ENCODE assay signal across 8 cellular contexts in genomic region chr19:2236285-2237050, GRCh38. TPM values are rescaled to one million over a fixed set of nuclear protein-coding genes. Genes with fewer than 3 reads are reported as not detected.
A peak's percentile ranks its signal among the peaks of the same experiment; 100 is the strongest.
DNase-seq lines count a peak whose midpoint lies in the region; ATAC-seq, FAIRE-seq and TF ChIP-seq lines count a peak whose summit lies in the region.

Gene PLEKHJ1 (minus strand): TSS chr19:2236329. CDS start chr19:2236248, 81 bp downstream.
Gene SF3A2 (plus strand): TSS chr19:2236824. CDS start chr19:2243419, 6,595 bp downstream.

- TF ChIP-seq CTCF in BE2C (IDR thresholded peaks at IDR 0.05; ENCODE audit: low read depth, low read length) (peak; percentile 95), keratinocyte (optimal IDR thresholded peaks at IDR 0.05 in 1 of 3, IDR thresholded peaks at IDR 0.05 in 1 of 3, conservative IDR thresholded peaks at IDR 0.05 in 1 of 3; ENCODE audit: extremely low read depth in 1 of 3, insufficient read depth in 2 of 3, low read length in 3 of 3) (peak; percentile 96 to 99 (median 97))

- peaks cover 17% of the 10 kb centered on the region for H4K20me1 ChIP-seq in keratinocyte (ENCODE audit: control insufficient read depth, extremely low read depth, insufficient read depth, low read length)

- peaks cover 7% of the 10 kb centered on the region for H3K9me1 ChIP-seq in keratinocyte (ENCODE audit: control insufficient read depth, extremely low read depth, insufficient read depth, low read length)

- H3K27ac ChIP-seq in keratinocyte (ENCODE audit: control insufficient read depth, insufficient read depth, low read length), result peak within 1 kb of the TSS; percentile 94

- H2AFZ ChIP-seq in keratinocyte (ENCODE audit: control insufficient read depth, low read length), result peak within 1 kb of the TSS; percentile 94

- H3K4me2 ChIP-seq in keratinocyte (ENCODE audit: control insufficient read depth, extremely low read depth, insufficient read depth, low read depth, low read length), result peak within 1 kb of the TSS; percentile 97

- H3K9me3 ChIP-seq in BE2C (no peaks in the 10 kb centered on the region), keratinocyte (ENCODE audit: control insufficient read depth, low read depth, low read length) (no peaks in the 10 kb centered on the region)

- peak; percentile 73 for ATAC-seq in HG03432 (IDR thresholded peaks at IDR 0.05; ENCODE audit: unreplicated experiment)

- H3K4me1 ChIP-seq in BE2C (peaks cover 6% of the 10 kb centered on the region), keratinocyte (ENCODE audit: control insufficient read depth, extremely low read depth, insufficient read depth, low read length) (peaks cover 45% of the 10 kb centered on the region)

- FAIRE-seq in keratinocyte (lab: Jason Lieb, UNC), result peak; percentile 13

- dilution Hi-C loops in keratinocyte (cut with MboI; ENCODE audit: extremely low pct_ligation_motif_present, low sequenced_read_pairs), result no loop called here

- peaks cover 81% of the 10 kb centered on the region for H3K79me2 ChIP-seq in keratinocyte (ENCODE audit: control insufficient read depth, insufficient read depth, low read length)

- H3K4me3 ChIP-seq in BE2C (ENCODE audit: low read depth, low read length), result peak within 1 kb of the TSS; percentile 88
- H3K4me3 ChIP-seq in keratinocyte (ENCODE audit: control insufficient read depth in 2 of 3, extremely low read depth in 1 of 3, insufficient read depth in 2 of 3, low read depth in 1 of 3, low read length in 3 of 3), result peak within 1 kb of the TSS; percentile 70 to 91 (median 86)

- H3K27me3 ChIP-seq in BE2C (no peaks in the 10 kb centered on the region), keratinocyte (ENCODE audit: control insufficient read depth, extremely low read depth, insufficient read depth, low read length) (no peaks in the 10 kb centered on the region)

- DNase-seq in BE2C (peak; percentile 98), NCI-H510A (lab: John Stamatoyannopoulos, UW) (peak; percentile 84), cerebellum (ENCODE audit: low spot score) (peak; percentile 98), keratinocyte (ENCODE audit: low read depth, low spot score) (peak; percentile 75)
- DNase-seq in activated CD4-positive, alpha-beta T cell treated with anti-CD3 and anti-CD28 coated beads for 1 hour, result peak; percentile 99
- peak; percentile 97 to 98 for DNase-seq in stimulated activated CD4-positive, alpha-beta T cell treated with anti-CD3 and anti-CD28 coated beads, Interleukin-15, amount 100 ng/mL, for 1 hour (ENCODE audit: low read depth in 1 of 2, low spot score in 1 of 2)

- peak; percentile 82 for TF ChIP-seq POLR2A in GM19099 (IDR thresholded peaks at IDR 0.05; ENCODE audit: extremely low read depth, insufficient read length, low read depth)

- peaks cover 54% of the 10 kb centered on the region for H3K36me3 ChIP-seq in BE2C
- peaks cover 12 to 36% of the 10 kb centered on the region in 2 experiments for H3K36me3 ChIP-seq in keratinocyte (ENCODE audit: control insufficient read depth in 2 of 2, extremely low read depth in 1 of 2, insufficient read depth in 2 of 2, low read length in 2 of 2)

- H3K9ac ChIP-seq in keratinocyte (ENCODE audit: control insufficient read depth, extremely low read depth, insufficient read depth, low read length), result peak within 1 kb of the TSS; percentile 90

RNA-seq across cellular contexts. Expression of gene PLEKHJ1, which starts in this region (rescaled TPM):
- polyA plus RNA-seq in BE2C (2012; ENCODE audit: insufficient read depth, insufficient read length, low read depth), result 120 TPM
- total RNA-seq in cerebellum, result 28.1 TPM
- 36.8 to 53.1 TPM (median 46.8 TPM) in 3 replicates for polyA plus RNA-seq in keratinocyte
- polyA plus RNA-seq in keratinocyte (2011; ENCODE audit: low read depth), result 25.8 TPM
- 23.6 and 46.0 TPM in 2 replicates for polyA plus RNA-seq in keratinocyte (2011; cell fraction: cytosol; rRNA removed)
- polyA plus RNA-seq in keratinocyte (2011; cell fraction: nucleus; rRNA removed), result 64.9 and 73.8 TPM in 2 replicates
- 34.3 and 44.2 TPM in 2 replicates for polyA plus RNA-seq in keratinocyte (2012; ENCODE audit: low replicate concordance)
- 16.2 to 34.2 TPM (median 19.7 TPM) in 3 replicates for polyA minus RNA-seq in keratinocyte
- 25.3 TPM for polyA minus RNA-seq in keratinocyte (2011; cell fraction: cytosol; rRNA and poly(A)+ RNA removed)
- 15.6 and 19.9 TPM in 2 replicates for polyA minus RNA-seq in keratinocyte (2011; cell fraction: nucleus; rRNA and poly(A)+ RNA removed)

RNA-seq across cellular contexts. Expression of gene SF3A2, which starts in this region (rescaled TPM):
- polyA plus RNA-seq in BE2C (2012; ENCODE audit: insufficient read depth, insufficient read length, low read depth), result 329 TPM
- total RNA-seq in cerebellum, result 46.6 TPM
- polyA plus RNA-seq in keratinocyte, result 4.7 to 24.1 TPM (median 4.7 TPM) in 3 replicates
- 41.0 TPM for polyA plus RNA-seq in keratinocyte (2011; ENCODE audit: low read depth)
- polyA plus RNA-seq in keratinocyte (2011; cell fraction: cytosol; rRNA removed), result 6.9 and 16.1 TPM in 2 replicates
- polyA plus RNA-seq in keratinocyte (2011; cell fraction: nucleus; rRNA removed), result 17.1 and 21.8 TPM in 2 replicates
- 40.1 and 59.6 TPM in 2 replicates for polyA plus RNA-seq in keratinocyte (2012; ENCODE audit: low replicate concordance)
- polyA minus RNA-seq in keratinocyte, result 6.7 to 25.7 TPM (median 7.2 TPM) in 3 replicates
- 37.4 TPM for polyA minus RNA-seq in keratinocyte (2011; cell fraction: cytosol; rRNA and poly(A)+ RNA removed)
- polyA minus RNA-seq in keratinocyte (2011; cell fraction: nucleus; rRNA and poly(A)+ RNA removed), result 31.1 and 35.7 TPM in 2 replicates

Comparison
In these comparisons a context has a peak if more than half of its experiments do, and no peak if none do; other contexts are left out.
1. Peak in every context shown above with its lines: DNase-seq, ATAC-seq, H3K4me3 ChIP-seq and H3K27ac ChIP-seq.